In the genomic region with DNA sequence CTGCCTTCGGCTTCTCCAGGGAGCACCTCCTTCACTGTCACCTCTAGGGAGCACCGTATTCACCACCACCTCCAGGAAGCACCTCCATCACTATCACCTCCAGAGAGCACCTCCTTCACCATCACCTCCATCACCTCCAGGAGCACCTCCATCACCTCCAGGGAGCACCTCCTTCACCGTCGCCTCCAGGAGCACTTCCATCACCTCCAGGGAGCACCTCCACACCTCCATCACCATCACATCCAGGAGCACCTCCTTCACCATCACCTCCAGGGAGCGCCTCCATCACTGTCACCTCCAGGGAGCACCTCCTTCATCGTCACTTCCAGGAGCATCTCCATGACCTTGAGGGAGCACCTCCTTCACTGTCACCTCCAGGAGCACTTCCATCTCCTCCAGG, we compare ENCODE assay signal across 17 cellular contexts.
DNase-seq lines count a peak whose midpoint lies in the region; ATAC-seq, FAIRE-seq and TF ChIP-seq lines count a peak whose summit lies in the region.
"Had no signal": no experiment of that assay in that cellular context is flagged by ENCODE, and none has a peak within 500 bp of the region (broad histone marks: within the 10 kb centered on the region; RNA-seq: fewer than 3 reads in every experiment).

No MANE protein-coding gene starts in this region.

- no peak overlapping the region for H2AFZ ChIP-seq in HepG2 (ENCODE audit: low read length)
- no peak overlapping the region for H2AFZ ChIP-seq in osteoblast (ENCODE audit: low read length)

- H3K36me3 Mint-ChIP-seq in chondrocyte (ENCODE audit: low read depth): no peaks in the 10 kb centered on the region
- H3K36me3 Mint-ChIP-seq: CD4-positive, CD25-positive, alpha-beta regulatory T cell had no signal

- H3K9ac ChIP-seq in HepG2 (ENCODE audit: insufficient read depth, low read depth, low read length): no peak overlapping the region

- H3K27ac Mint-ChIP-seq in chondrocyte (ENCODE audit: unreplicated experiment): no peak overlapping the region

- H3K36me3 ChIP-seq in HepG2 (replicated peaks in 1 of 2; ENCODE audit: control insufficient read depth in 1 of 2, insufficient read depth in 2 of 2, low read length in 2 of 2) (no peaks in the 10 kb centered on the region), right lobe of liver (no peaks in the 10 kb centered on the region), osteoblast (ENCODE audit: insufficient read depth, low read length) (no peaks in the 10 kb centered on the region)
- H3K36me3 ChIP-seq: MG63 had no signal

- no peak overlapping the region for H3K4me3 Mint-ChIP-seq in chondrocyte (ENCODE audit: unreplicated experiment)
- H3K4me3 Mint-ChIP-seq: CD4-positive, CD25-positive, alpha-beta regulatory T cell had no signal

- H3K9me3 Mint-ChIP-seq in chondrocyte (ENCODE audit: low read depth): no peaks in the 10 kb centered on the region
- H3K9me3 Mint-ChIP-seq: CD4-positive, CD25-positive, alpha-beta regulatory T cell had no signal

- POLR2A ChIA-PET in HepG2 (lab: Yijun Ruan, JAX): no interaction called here

- no peak for TF ChIP-seq CTCF in HepG2 (CRISPR knock-in tag; IDR thresholded peaks at IDR 0.05)
- no peak for TF ChIP-seq CTCF in right lobe of liver (IDR thresholded peaks at IDR 0.05)
- TF ChIP-seq CTCF in chondrocyte (IDR thresholded peaks at IDR 0.05): no peak
- TF ChIP-seq CTCF in osteoblast (IDR thresholded peaks at IDR 0.05; ENCODE audit: extremely low read depth, low read depth, low read length): no peak

- BruUV-seq in HepG2 (replicated peaks; lab: Mats Ljungman, UMichigan): no TSS peak

- H3K4me1 ChIP-seq in HepG2 (ENCODE audit: insufficient read depth, low read length) (no peaks in the 10 kb centered on the region), right lobe of liver (no peaks in the 10 kb centered on the region), osteoblast (ENCODE audit: insufficient read depth, low read length) (no peaks in the 10 kb centered on the region)

- 0 out of 2 replicates have a peak, but pooled peaks cover 2% of the 10 kb centered on the region for H4K20me1 ChIP-seq in HepG2 (ENCODE audit: insufficient read depth, low read length)
- no peaks in the 10 kb centered on the region for H4K20me1 ChIP-seq in osteoblast (ENCODE audit: insufficient read depth, low read length)

- H3K9me3 ChIP-seq in HepG2 (ENCODE audit: low read length) (no peaks in the 10 kb centered on the region), right lobe of liver (no peaks in the 10 kb centered on the region), osteoblast (ENCODE audit: low read depth, low read length) (no peaks in the 10 kb centered on the region)
- H3K9me3 ChIP-seq: MG63 had no signal

- intact Hi-C loops in HepG2 (cut with micrococcal nuclease; ENCODE audit: unreplicated experiment): no loop called here
- intact Hi-C loops in right lobe of liver (cut with DNase I): loop anchor here (10.0 kb wide), 1 partner anchor 436 kb away; no protein-coding TSS in a partner anchor

- peaks cover 3% of the 10 kb centered on the region for H3K4me1 Mint-ChIP-seq in chondrocyte (ENCODE audit: low read depth)
- H3K4me1 Mint-ChIP-seq: CD4-positive, CD25-positive, alpha-beta regulatory T cell had no signal

- CTCF ChIA-PET in HepG2 (lab: Yijun Ruan, JAX; ENCODE audit: low intra/inter-chr PET ratio, low total read pairs): no interaction called here

- H3K27me3 ChIP-seq in HepG2 (ENCODE audit: control insufficient read depth in 1 of 2, insufficient read depth in 2 of 2, low read length in 2 of 2) (peaks cover 0 to 37% of the 10 kb centered on the region in 2 experiments; a peak in 3 of 5 replicates), right lobe of liver (no peaks in the 10 kb centered on the region), osteoblast (ENCODE audit: insufficient read depth, low read length) (no peaks in the 10 kb centered on the region)
- H3K27me3 ChIP-seq: MG63 had no signal

- no peak for TF ChIP-seq POLR2A in HepG2 (IDR thresholded peaks at IDR 0.05; ENCODE audit: insufficient read depth in 1 of 2, low read depth in 2 of 2, low read length in 2 of 2)
- no peak for TF ChIP-seq POLR2A in right lobe of liver (IDR thresholded peaks at IDR 0.05)

- no peak for FAIRE-seq in HepG2 (lab: Jason Lieb, UNC)
- FAIRE-seq: RCC 7860 had no signal

- WGBS in HepG2 (ENCODE audit: low lambda C conversion rate): 75% methylated on average over 5 of the region's 6 CpGs
- 88% methylated on average over 2 of the region's 6 CpGs for WGBS in right lobe of liver (ENCODE audit: insufficient coverage, low coverage, low lambda C conversion rate, missing lambda C conversion rate)

- in situ Hi-C loops in HepG2 (cut with HindIII; ENCODE audit: extremely low pct_ligation_motif_present, low pct_unique_long_range_greater_than_20kb): no loop called here

- H3K79me2 ChIP-seq in HepG2 (ENCODE audit: insufficient read depth, low read length) (no peaks in the 10 kb centered on the region), osteoblast (ENCODE audit: insufficient read depth, low read length) (no peaks in the 10 kb centered on the region)

- H3K4me2 ChIP-seq in HepG2 (ENCODE audit: low read depth, low read length) (no peak overlapping the region), osteoblast (ENCODE audit: insufficient read depth, low read length) (no peak overlapping the region)

- no peak for DNase-seq in HepG2 (ENCODE audit: low spot score)
- DNase-seq in right lobe of liver: no peak
- DNase-seq in chondrocyte (ENCODE audit: low spot score): peak; percentile 48
- peak; percentile 30 for DNase-seq in osteoblast (ENCODE audit: insufficient read length, low spot score, missing footprints)
- no peak for DNase-seq in hepatic stellate cell (ENCODE audit: low spot score)
- no peak for DNase-seq in NCI-H526 treated with DMSO at 0.1 percent for 48 hours (lab: John Stamatoyannopoulos, UW)
- DNase-seq in COR-L47 (lab: John Stamatoyannopoulos, UW): no peak
- DNase-seq: CD4-positive, CD25-positive, alpha-beta regulatory T cell; DMS79; MG63; NCI-H1417; NCI-H1694 treated with DMSO at 0.1 percent for 48 hours; NCI-H2081 treated with DMSO at 0.1 percent for 48 hours; NCI-H2171 treated with DMSO at 0.1 percent for 48 hours; NCI-H524 treated with DMSO at 0.1 percent for 48 hours; OCI-M1 had no signal

- H3K27me3 Mint-ChIP-seq in chondrocyte (ENCODE audit: low read depth): peaks cover 1% of the 10 kb centered on the region
- H3K27me3 Mint-ChIP-seq: CD4-positive, CD25-positive, alpha-beta regulatory T cell had no signal

- H3K4me3 ChIP-seq in HepG2 (replicated peaks in 1 of 3; ENCODE audit: insufficient read depth in 1 of 3, low read depth in 2 of 3, low read length in 3 of 3) (no peak overlapping the region), right lobe of liver (no peak overlapping the region), osteoblast (ENCODE audit: insufficient read depth, low read length) (no peak overlapping the region)
- H3K4me3 ChIP-seq: MG63 had no signal

- no peak for TF ChIP-seq RAD21 in HepG2 (CRISPR knock-in tag; IDR thresholded peaks at IDR 0.05)

- ATAC-seq in HepG2: no peak
- ATAC-seq in right lobe of liver: no peak

- no peak for TF ChIP-seq EP300 in HepG2 (IDR thresholded peaks at IDR 0.05; ENCODE audit: low read depth in 2 of 2, low read length in 2 of 2)
- TF ChIP-seq EP300 in HepG2 (CRISPR knock-in tag; IDR thresholded peaks at IDR 0.05; ENCODE audit: borderline replicate concordance): no peak

- H3K27ac ChIP-seq in HepG2 (ENCODE audit: extremely low read length, insufficient read depth, low read length) (no peak overlapping the region), right lobe of liver (no peak overlapping the region), osteoblast (ENCODE audit: low read depth, low read length) (no peak overlapping the region)

TF ChIP-seq in HepG2, 621 proteins besides CTCF, POLR2A, EP300 and RAD21:
- TF ChIP-seq ZNF263 (CRISPR knock-in tag; IDR thresholded peaks at IDR 0.05): peak; percentile 77; the same call in 1 of the 2 replicates
- TF ChIP-seq STAT5B (CRISPR knock-in tag; IDR thresholded peaks at IDR 0.05): no peak

Comparison
In these comparisons a context has a peak if more than half of its experiments do, and no peak if none do; other contexts are left out.
1. DNase-seq: peak in chondrocyte (single experiment) and osteoblast (single experiment); none in HepG2 (single experiment), right lobe of liver (0 of 3), hepatic stellate cell (single experiment), NCI-H526 treated with DMSO at 0.1 percent for 48 hours (single experiment) and COR-L47 (single experiment).